8 cellular contexts compared by ENCODE assay signal in the genomic region with DNA sequence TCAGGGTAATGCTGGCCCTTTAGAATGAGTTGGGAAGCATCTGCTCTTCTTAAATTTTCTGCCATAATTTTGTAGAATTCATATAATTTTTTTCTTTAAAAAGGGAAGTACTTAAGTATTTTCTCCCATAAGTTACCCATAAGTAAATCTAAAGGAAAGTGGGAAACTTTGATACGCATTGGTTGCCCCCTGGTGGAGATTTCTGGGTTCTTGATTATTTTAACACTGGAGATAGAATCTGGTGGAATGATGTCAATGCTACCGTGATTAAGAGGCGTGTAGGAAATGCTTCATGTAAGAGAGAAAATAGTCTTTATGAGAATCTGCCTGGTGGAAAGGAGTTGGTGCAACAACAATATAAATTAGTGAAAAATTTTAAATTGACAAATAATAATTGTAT.
DNase-seq lines count a peak whose midpoint lies in the region; ATAC-seq, FAIRE-seq and TF ChIP-seq lines count a peak whose summit lies in the region.
"Not testable (repeated sequence)": the region's sequence is repeated elsewhere in the genome, so short reads cannot be mapped to it uniquely, and the experiment has no call there.

No MANE protein-coding gene starts in this region.

- not testable (repeated sequence) for H3K79me2 ChIP-seq in DND-41 (ENCODE audit: insufficient read depth, low read length); KMS-11 (ENCODE audit: insufficient read depth, low read depth); SK-N-SH (ENCODE audit: insufficient read depth); HepG2 (ENCODE audit: insufficient read depth, low read length)

- H4K20me1 ChIP-seq in DND-41 (ENCODE audit: insufficient read depth, low read length); KMS-11 (ENCODE audit: insufficient read depth); SK-N-SH (ENCODE audit: insufficient read depth); HepG2 (ENCODE audit: insufficient read depth, low read length): not testable (repeated sequence)

- H3K27me3 Mint-ChIP-seq in osteocyte (ENCODE audit: unreplicated experiment) = not testable (repeated sequence)

- not testable (repeated sequence) for DNase-seq in A673 (ENCODE audit: low spot score); DND-41; SK-N-SH; HepG2 (ENCODE audit: low spot score); osteocyte (ENCODE audit: extremely low spot score, unreplicated experiment)
- peak; percentile 2 for DNase-seq in bronchial epithelial cell (ENCODE audit: low read depth)
- peak; percentile 17 for DNase-seq in fibroblast of mammary gland (ENCODE audit: low read depth)

- in situ Hi-C loops in HepG2 (cut with HindIII; ENCODE audit: extremely low pct_ligation_motif_present, low pct_unique_long_range_greater_than_20kb) = not testable (repeated sequence)

- not testable (repeated sequence) for TF ChIP-seq EP300 in SK-N-SH (IDR thresholded peaks at IDR 0.05; ENCODE audit: borderline replicate concordance in 1 of 2, low read depth in 1 of 2, low read length in 1 of 2); HepG2 (IDR thresholded peaks at IDR 0.05; ENCODE audit: low read depth in 2 of 2, low read length in 2 of 2); HepG2 (CRISPR knock-in tag; IDR thresholded peaks at IDR 0.05; ENCODE audit: borderline replicate concordance)

- H3K4me2 ChIP-seq in DND-41 (ENCODE audit: insufficient read depth, low read length); KMS-11; SK-N-SH; HepG2 (ENCODE audit: low read depth, low read length): not testable (repeated sequence)

- not testable (repeated sequence) for H3K4me1 ChIP-seq in A673 (ENCODE audit: insufficient read depth, low read length, poor library complexity, severe bottlenecking); DND-41 (ENCODE audit: insufficient read depth, low read length); KMS-11 (ENCODE audit: low read depth, poor library complexity, severe bottlenecking); SK-N-SH (ENCODE audit: control insufficient read depth in 1 of 2, insufficient read depth in 2 of 2, low read depth in 1 of 2, low read length in 1 of 2); HepG2 (ENCODE audit: insufficient read depth, low read length)

- not testable (repeated sequence) for H3K27ac ChIP-seq in A673 (ENCODE audit: low read depth, low read length, poor library complexity, severe bottlenecking); DND-41 (ENCODE audit: low read length); KMS-11; SK-N-SH (ENCODE audit: low read depth in 2 of 2, low read length in 1 of 2); HepG2 (ENCODE audit: extremely low read length, insufficient read depth, low read length)

- FAIRE-seq in bronchial epithelial cell (lab: Jason Lieb, UNC); HepG2 (lab: Jason Lieb, UNC): not testable (repeated sequence)

- not testable (repeated sequence) for H3K27ac Mint-ChIP-seq in osteocyte (ENCODE audit: unreplicated experiment)

- H3K4me3 Mint-ChIP-seq in osteocyte (ENCODE audit: unreplicated experiment) = not testable (repeated sequence)

- H3K9me2 ChIP-seq in SK-N-SH = not testable (repeated sequence)

- not testable (repeated sequence) for H3K36me3 ChIP-seq in A673 (ENCODE audit: insufficient read depth, low read length, poor library complexity, severe bottlenecking); DND-41 (ENCODE audit: insufficient read depth, low read length); KMS-11 (ENCODE audit: insufficient read depth); SK-N-SH (replicated peaks in 1 of 2; ENCODE audit: control insufficient read depth in 1 of 2, insufficient read depth in 2 of 2, low read length in 1 of 2); bronchial epithelial cell (ENCODE audit: control insufficient read depth, insufficient read depth, low read length); HepG2 (replicated peaks in 1 of 2; ENCODE audit: control insufficient read depth in 1 of 2, insufficient read depth in 2 of 2, low read length in 2 of 2)

- not testable (repeated sequence) for H3K9me3 ChIP-seq in A673 (ENCODE audit: low read depth, low read length, poor library complexity, severe bottlenecking); DND-41 (ENCODE audit: insufficient read depth, low read length, severe bottlenecking); SK-N-SH; HepG2 (ENCODE audit: low read length)

- peak; percentile 49 for TF ChIP-seq RAD21 in SK-N-SH (IDR thresholded peaks at IDR 0.05; ENCODE audit: low read length)
- not testable (repeated sequence) for TF ChIP-seq RAD21 in HepG2 (CRISPR knock-in tag; IDR thresholded peaks at IDR 0.05)

- not testable (repeated sequence) for BruUV-seq in A673 (replicated peaks; lab: Mats Ljungman, UMichigan); HepG2 (replicated peaks; lab: Mats Ljungman, UMichigan)

- not testable (repeated sequence) for H3K4me3 ChIP-seq in A673 (ENCODE audit: low read depth, low read length, poor library complexity, severe bottlenecking); DND-41 (ENCODE audit: low read depth in 1 of 2, low read length in 2 of 2); KMS-11 (IDR thresholded peaks at IDR 0.05; ENCODE audit: insufficient read depth, low read depth, low read length); SK-N-SH (ENCODE audit: low read depth in 2 of 2, low read length in 1 of 2); bronchial epithelial cell (ENCODE audit: low read depth, low read length); fibroblast of mammary gland (ENCODE audit: control insufficient read depth, low read depth, low read length); HepG2 (replicated peaks in 1 of 3; ENCODE audit: insufficient read depth in 1 of 3, low read depth in 2 of 3, low read length in 3 of 3)

- H3K4me1 Mint-ChIP-seq in osteocyte (ENCODE audit: unreplicated experiment) = not testable (repeated sequence)

- POLR2A ChIA-PET in A673 (lab: Charles Lee; ENCODE audit: low non-redundant PET); SK-N-SH (lab: Yijun Ruan, JAX); HepG2 (lab: Yijun Ruan, JAX): not testable (repeated sequence)

- H3K27me3 ChIP-seq in A673 (replicated peaks; ENCODE audit: insufficient read depth, low read depth, low read length, poor library complexity); DND-41 (ENCODE audit: insufficient read depth, low read length, poor library complexity); KMS-11 (ENCODE audit: insufficient read depth, low read depth); SK-N-SH (ENCODE audit: insufficient read depth); bronchial epithelial cell (ENCODE audit: control insufficient read depth, insufficient read depth, low read length); HepG2 (ENCODE audit: control insufficient read depth in 1 of 2, insufficient read depth in 2 of 2, low read length in 2 of 2): not testable (repeated sequence)

- H3F3A ChIP-seq in SK-N-SH (replicated peaks; ENCODE audit: insufficient read depth) = not testable (repeated sequence)

- TF ChIP-seq POLR2A in HepG2 (IDR thresholded peaks at IDR 0.05; ENCODE audit: insufficient read depth in 1 of 2, low read depth in 2 of 2, low read length in 2 of 2) = not testable (repeated sequence)

- 0% methylated on average over 3 of the region's 3 CpGs for WGBS in SK-N-SH (ENCODE audit: low lambda C conversion rate)
- WGBS in HepG2 (ENCODE audit: low lambda C conversion rate) = 0% methylated on average over 3 of the region's 3 CpGs

- H3K36me3 Mint-ChIP-seq in osteocyte (ENCODE audit: unreplicated experiment) = not testable (repeated sequence)

- ATAC-seq in DND-41 (ENCODE audit: insufficient read depth, low read depth); HepG2: not testable (repeated sequence)

- H3K9ac ChIP-seq in DND-41 (ENCODE audit: low read depth, low read length); KMS-11; SK-N-SH; HepG2 (ENCODE audit: insufficient read depth, low read depth, low read length): not testable (repeated sequence)

- intact Hi-C loops in A673 (cut with micrococcal nuclease; ENCODE audit: unreplicated experiment); HepG2 (cut with micrococcal nuclease; ENCODE audit: unreplicated experiment): not testable (repeated sequence)

- not testable (repeated sequence) for H3K9me3 Mint-ChIP-seq in osteocyte (ENCODE audit: unreplicated experiment)

- not testable (repeated sequence) for H2AFZ ChIP-seq in DND-41 (ENCODE audit: low read depth, low read length); KMS-11 (ENCODE audit: low read depth); SK-N-SH (ENCODE audit: low read depth); HepG2 (ENCODE audit: low read length)

- TF ChIP-seq CTCF in A673 (conservative IDR thresholded peaks at IDR 0.05; ENCODE audit: low read depth, low read length) (peak; percentile 37), DND-41 (IDR thresholded peaks at IDR 0.05; ENCODE audit: borderline replicate concordance, extremely low read depth, low read length, poor library complexity, severe bottlenecking) (peak; percentile 33), KMS-11 (conservative IDR thresholded peaks at IDR 0.05; ENCODE audit: low read depth, low read length) (peak; percentile 21; the same call in 1 of the 2 replicates), SK-N-SH (IDR thresholded peaks at IDR 0.05) (peak; percentile 59), fibroblast of mammary gland (conservative IDR thresholded peaks at IDR 0.05; ENCODE audit: control insufficient read depth, insufficient read depth, low read depth, low read length) (peak; percentile 10), osteocyte (IDR thresholded peaks at IDR 0.05) (peak; percentile 53)
- not testable (repeated sequence) for TF ChIP-seq CTCF in bronchial epithelial cell (IDR thresholded peaks at IDR 0.05; ENCODE audit: insufficient read depth, low read length, severe bottlenecking); HepG2 (CRISPR knock-in tag; IDR thresholded peaks at IDR 0.05)

- CTCF ChIA-PET in A673 (lab: Charles Lee); SK-N-SH (lab: Yijun Ruan, JAX); HepG2 (lab: Yijun Ruan, JAX; ENCODE audit: low intra/inter-chr PET ratio, low total read pairs): not testable (repeated sequence)
